ENCODE assay signal across 7 cellular contexts in genomic region chr6:40106840-40107239, GRCh38.
"Had no signal": no experiment of that assay in that cellular context is flagged by ENCODE, and none has a peak within 500 bp of the region (broad histone marks: within the 10 kb centered on the region; RNA-seq: fewer than 3 reads in every experiment).

No MANE protein-coding gene starts in this region.

- DNase-seq: IMR-90, KBM-7, KG1 had no signal

- H3K27ac ChIP-seq: HL-60 had no signal

- ATAC-seq: HepG2, K562 had no signal

- FAIRE-seq: HepG2, HTR-8/SVneo, K562 had no signal

- H3K4me3 ChIP-seq: K562 had no signal
